ENCODE assay signal across 8 cellular contexts in genomic region chr19:13846533-13847032, GRCh38. TPM values are rescaled to one million over a fixed set of nuclear protein-coding genes. Genes with fewer than 3 reads are reported as not detected.
DNase-seq lines count a peak whose midpoint lies in the region; ATAC-seq and TF ChIP-seq lines count a peak whose summit lies in the region.

No MANE protein-coding gene starts in this region.

- peaks cover 87% of the 10 kb centered on the region for H3K36me3 Mint-ChIP-seq in Calu3 (ENCODE audit: insufficient read depth, unreplicated experiment)

- H3K36me3 ChIP-seq in hepatocyte (replicated peaks; ENCODE audit: insufficient read depth, low read depth) (no peaks in the 10 kb centered on the region), skeletal muscle tissue (ENCODE audit: control insufficient read depth in 3 of 3, insufficient read depth in 3 of 3, low read length in 3 of 3) (peaks cover 0 to 2% (median 0%) of the 10 kb centered on the region in 3 donors)

- intact Hi-C loops in Calu3 (cut with micrococcal nuclease; ENCODE audit: unreplicated experiment), result no loop called here

- peak; percentile 45 for ATAC-seq in GM21360 (IDR thresholded peaks at IDR 0.05; ENCODE audit: unreplicated experiment)

- peak overlapping the region; percentile 77 to 86 (median 85) for H3K9ac ChIP-seq in skeletal muscle tissue (ENCODE audit: low read depth in 1 of 3, low read length in 3 of 3)

- H3K9me2 ChIP-seq in hepatocyte (replicated peaks; ENCODE audit: insufficient read depth), result no peaks in the 10 kb centered on the region

- peak overlapping the region; percentile 98 for H3K27ac Mint-ChIP-seq in Calu3 (ENCODE audit: unreplicated experiment)

- no peak overlapping the region for H3K4me3 ChIP-seq in hepatocyte
- H3K4me3 ChIP-seq in skeletal muscle tissue (ENCODE audit: low read length in 3 of 3), result peak overlapping the region; percentile 58 to 68 (median 59)

- peak overlapping the region; percentile 99 for H3K27ac ChIP-seq in hepatocyte
- peak overlapping the region; percentile 99 for H3K27ac ChIP-seq in skeletal muscle tissue (ENCODE audit: low read depth, low read length)

- H3K9me3 ChIP-seq in hepatocyte (ENCODE audit: low read depth) (no peaks in the 10 kb centered on the region), skeletal muscle tissue (ENCODE audit: control insufficient read depth in 3 of 3, low read length in 3 of 3) (no peaks in the 10 kb centered on the region)

- CTCF ChIA-PET in Calu3 (lab: Charles Lee), result interaction anchor here (0.6 to 1.9 kb wide), 5 partner anchors 12 to 716 kb away, joined by 3 to 13 read pairs (median 5); partner anchors contain the start of gene C19orf53

- H3K27me3 ChIP-seq in hepatocyte (no peaks in the 10 kb centered on the region), skeletal muscle tissue (ENCODE audit: control insufficient read depth in 3 of 3, insufficient read depth in 3 of 3, low read length in 3 of 3) (no peaks in the 10 kb centered on the region)

- DNase-seq in Calu3 (peak; percentile 96), HuH-7.5 (ENCODE audit: low spot score) (peak; percentile 89), T-helper 1 cell (peak; percentile 95 to 97 (median 95)), amniotic stem cell (lab: John Stamatoyannopoulos, UW) (peak; percentile 58), hepatocyte (ENCODE audit: low spot score) (peak; percentile 94), NCI-H187 treated with DMSO at 0.1 percent for 48 hours (lab: John Stamatoyannopoulos, UW) (no peak)

- no peaks in the 10 kb centered on the region for H3K9me3 Mint-ChIP-seq in Calu3 (ENCODE audit: low read depth, unreplicated experiment)

- TF ChIP-seq CTCF in Calu3 (IDR thresholded peaks at IDR 0.05; ENCODE audit: unreplicated experiment) (no peak), hepatocyte (IDR thresholded peaks at IDR 0.05; ENCODE audit: poor library complexity) (no peak)

- 0% methylated on average over 12 of the region's 13 CpGs for WGBS in hepatocyte (ENCODE audit: low lambda C conversion rate, missing lambda C conversion rate)

- H2AFZ ChIP-seq in hepatocyte, result no peak overlapping the region

- peak overlapping the region; percentile 60 for H3K4me3 Mint-ChIP-seq in Calu3 (ENCODE audit: low read depth, unreplicated experiment)

- H3K27me3 Mint-ChIP-seq in Calu3 (ENCODE audit: unreplicated experiment), result no peaks in the 10 kb centered on the region

- H4K20me1 ChIP-seq in hepatocyte (ENCODE audit: insufficient read depth, poor library complexity, severe bottlenecking), result peaks cover 9% of the 10 kb centered on the region

- no TSS peak for BruUV-seq in Calu3 (replicated peaks; lab: Mats Ljungman, UMichigan)

- H3K4me1 ChIP-seq in hepatocyte (ENCODE audit: insufficient read depth), result peaks cover 56% of the 10 kb centered on the region
- peaks cover 40 to 48% (median 47%) of the 10 kb centered on the region in 3 donors for H3K4me1 ChIP-seq in skeletal muscle tissue (ENCODE audit: control insufficient read depth in 3 of 3, insufficient read depth in 3 of 3, low read length in 3 of 3)

- peaks cover 14% of the 10 kb centered on the region for H3K79me2 ChIP-seq in hepatocyte

- H3K4me1 Mint-ChIP-seq in Calu3 (ENCODE audit: low read depth, unreplicated experiment), result peaks cover 31% of the 10 kb centered on the region

- peak overlapping the region; percentile 81 for H3K4me2 ChIP-seq in hepatocyte

RNA-seq across cellular contexts. Expression of gene NANOS3, which starts 30.4 kb away (rescaled TPM):
- total RNA-seq in Calu3 (2022) (1.2 TPM in 1 of 2 replicates, not detected in the other), hepatocyte (0.60 TPM in 1 of 2 replicates, not detected in the other), skeletal muscle tissue (not detected)
- polyA plus RNA-seq in hepatocyte, result 2.1 and 4.0 TPM in 2 replicates

RNA-seq across cellular contexts. Expression of gene ZSWIM4, which starts 51.3 kb away (rescaled TPM):
- total RNA-seq in Calu3 (2022) (10.7 and 11.5 TPM in 2 replicates), hepatocyte (3.1 and 3.7 TPM in 2 replicates), skeletal muscle tissue (2.6 TPM)
- 2.8 and 3.5 TPM in 2 replicates for polyA plus RNA-seq in hepatocyte

RNA-seq across cellular contexts. Expression of gene BRME1, which starts 59.3 kb away (rescaled TPM):
- total RNA-seq in Calu3 (2022) (1.0 and 1.5 TPM in 2 replicates), hepatocyte (2.2 and 14.4 TPM in 2 replicates), skeletal muscle tissue (1.6 TPM)
- 3.2 and 4.5 TPM in 2 replicates for polyA plus RNA-seq in hepatocyte

RNA-seq across cellular contexts. Expression of gene CC2D1A, which starts 59.4 kb away (rescaled TPM):
- total RNA-seq in Calu3 (2022) (37.2 and 41.7 TPM in 2 replicates), hepatocyte (14.8 and 20.8 TPM in 2 replicates), skeletal muscle tissue (2.1 TPM)
- 40.9 and 43.3 TPM in 2 replicates for polyA plus RNA-seq in hepatocyte
